Comparison of ENCODE assay signal across 29 cellular contexts in the genomic region with DNA sequence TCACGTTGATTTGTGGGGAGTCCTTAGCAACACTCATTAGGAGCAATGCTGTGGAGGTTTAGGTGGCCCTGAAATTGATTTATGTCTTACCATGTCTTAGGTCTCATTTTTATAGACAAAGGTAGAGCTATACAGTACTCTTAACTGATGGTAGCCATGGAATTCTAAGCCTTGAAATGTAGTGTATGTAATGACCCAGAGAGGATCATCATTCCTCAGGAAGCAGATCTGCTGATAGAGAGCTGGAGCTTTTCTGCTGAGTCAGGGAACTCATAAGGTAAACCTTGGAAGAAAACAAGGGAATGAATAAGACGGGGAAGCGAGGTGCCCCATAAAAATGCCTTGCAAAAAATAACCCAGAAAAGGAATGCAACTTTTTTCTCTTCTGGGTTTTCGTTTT. TPM values are rescaled to one million over a fixed set of nuclear protein-coding genes. Genes with fewer than 3 reads are reported as not detected.
DNase-seq lines count a peak whose midpoint lies in the region; ATAC-seq, FAIRE-seq and TF ChIP-seq lines count a peak whose summit lies in the region.
"Had no signal": no experiment of that assay in that cellular context is flagged by ENCODE, and none has a peak within 500 bp of the region (broad histone marks: within the 10 kb centered on the region; RNA-seq: fewer than 3 reads in every experiment).

No MANE protein-coding gene starts in this region.

- no TSS peak for BruUV-seq in K562 (replicated peaks; lab: Mats Ljungman, UMichigan)

- no peak overlapping the region for H3K56ac ChIP-seq in mesendoderm (ENCODE audit: low read length)

- H2BK120ac ChIP-seq in mesendoderm (ENCODE audit: low read depth, low read length) = no peak overlapping the region

- no peak overlapping the region for H3K18ac ChIP-seq in mesendoderm (ENCODE audit: low read length)

- CTCF ChIA-PET in A549 (lab: Yijun Ruan, JAX) (interaction anchor here (0.7 to 0.8 kb wide), 2 partner anchors 9 to 19 kb away, joined by 3 read pairs; no protein-coding TSS in a partner anchor), K562 (lab: Yijun Ruan, JAX; ENCODE audit: low intra/inter-chr PET ratio) (no interaction called here)

- H2AK5ac ChIP-seq in mesendoderm (ENCODE audit: low read length) = no peak overlapping the region

- H3K79me1 ChIP-seq in mesendoderm (ENCODE audit: low read length) = no peaks in the 10 kb centered on the region

- H3K4me3 Mint-ChIP-seq in GM23338 = no peak overlapping the region
- H3K4me3 Mint-ChIP-seq: CD8-positive, alpha-beta T cell; HFFc6 had no signal

- H3K4me3 ChIP-seq in A549 (no peak overlapping the region), GM23338 (no peak overlapping the region), K562 (no peak overlapping the region), mesendoderm (ENCODE audit: low read length) (no peak overlapping the region), pancreas (no peak overlapping the region)
- H3K4me3 ChIP-seq: HAP-1 had no signal

- H3K9me3 Mint-ChIP-seq in GM23338 = peaks cover 7% of the 10 kb centered on the region; the same call in 2 of the 3 replicates
- H3K9me3 Mint-ChIP-seq: CD8-positive, alpha-beta T cell; HFFc6 had no signal

- H3K23ac ChIP-seq in mesendoderm (ENCODE audit: low read length) = no peak overlapping the region

- ATAC-seq in A549 = no peak
- no peak for ATAC-seq in GM23338
- peak; percentile 80 for ATAC-seq in K562
- no peak for ATAC-seq in pancreas
- ATAC-seq: CD8-positive, alpha-beta T cell had no signal

- in situ Hi-C loops in K562 (cut with MboI) = no loop called here

- FAIRE-seq in A549 (lab: Jason Lieb, UNC) (no peak), K562 (lab: Jason Lieb, UNC) (peak; percentile 82), pancreas (lab: Jason Lieb, UNC) (no peak)
- FAIRE-seq: GM12892, GM19239 had no signal

- H3K4ac ChIP-seq in mesendoderm (ENCODE audit: low read depth, low read length) = no peak overlapping the region

- no peaks in the 10 kb centered on the region for H3K27me3 ChIP-seq in GM23338 (ENCODE audit: insufficient read depth)
- H3K27me3 ChIP-seq in K562 (ENCODE audit: control insufficient read depth in 2 of 2, insufficient read depth in 2 of 2, low read length in 2 of 2) = no peaks in the 10 kb centered on the region
- H3K27me3 ChIP-seq in mesendoderm (ENCODE audit: insufficient read depth, low read length, poor library complexity) = no peaks in the 10 kb centered on the region
- H3K27me3 ChIP-seq in pancreas = no peaks in the 10 kb centered on the region

- H3K79me2 ChIP-seq in GM23338 (replicated peaks; ENCODE audit: insufficient read depth) (no peaks in the 10 kb centered on the region), K562 (ENCODE audit: control insufficient read depth, insufficient read depth, low read length) (no peaks in the 10 kb centered on the region), mesendoderm (ENCODE audit: control insufficient read depth, insufficient read depth, low read length) (no peaks in the 10 kb centered on the region)

- no peaks in the 10 kb centered on the region for H3F3A ChIP-seq in GM23338 (replicated peaks; ENCODE audit: low read depth)

- H2AFZ ChIP-seq in GM23338 (peak overlapping the region; percentile 53), K562 (ENCODE audit: low read depth, low read length) (peak overlapping the region; percentile 86; the same call in 1 of the 2 replicates)

- TF ChIP-seq RAD21 in A549 (conservative IDR thresholded peaks at IDR 0.05 in 1 of 2, IDR thresholded peaks at IDR 0.05 in 1 of 2) (no peak), K562 (CRISPR knock-in tag; conservative IDR thresholded peaks at IDR 0.05 in 1 of 2, IDR thresholded peaks at IDR 0.05 in 1 of 2) (no peak)

- no peaks in the 10 kb centered on the region for H3K36me3 ChIP-seq in GM23338 (ENCODE audit: insufficient read depth)
- no peaks in the 10 kb centered on the region for H3K36me3 ChIP-seq in K562 (ENCODE audit: control insufficient read depth, insufficient read depth, low read length)
- H3K36me3 ChIP-seq in mesendoderm (ENCODE audit: control insufficient read depth, insufficient read depth, low read length) = no peaks in the 10 kb centered on the region
- no peaks in the 10 kb centered on the region for H3K36me3 ChIP-seq in pancreas
- H3K36me3 ChIP-seq: HAP-1 had no signal

- DNase-seq in A549 (ENCODE audit: low read depth in 1 of 2, low spot score in 1 of 2) (no peak), GM23338 (ENCODE audit: low spot score) (no peak), K562 (ENCODE audit: extremely low read depth in 1 of 4, low spot score in 3 of 4) (peak; percentile 38 to 71 (median 50)), mesendoderm (peak; percentile 62), cerebellum (ENCODE audit: low spot score) (no peak), pancreas (no peak), CD1c-positive myeloid dendritic cell (ENCODE audit: extremely low spot score) (no peak)
- DNase-seq: C1 segment of cervical spinal cord; Caco-2; CD8-positive, alpha-beta T cell; DMS 273 treated with DMSO at 0.1 percent for 48 hours; DMS79 treated with DMSO at 0.1 percent for 48 hours; GF-D8; HFFc6; NCI-H1048; NCI-H1417 treated with DMSO at 0.1 percent for 48 hours; NCI-H187; NCI-H2081 treated with DMSO at 0.1 percent for 48 hours; NCI-H2171; NCI-H345; NCI-H524; NCI-H774; Right ventricle myocardium superior; RPMI8226; T-helper 1 cell had no signal

- no peaks in the 10 kb centered on the region for H4K20me1 ChIP-seq in GM23338 (replicated peaks; ENCODE audit: insufficient read depth)
- no peaks in the 10 kb centered on the region for H4K20me1 ChIP-seq in K562 (replicated peaks; ENCODE audit: control insufficient read depth, insufficient read depth, low read length)

- no peak overlapping the region for H2BK15ac ChIP-seq in mesendoderm (replicated peaks; ENCODE audit: low read depth)

- TF ChIP-seq POLR2A in A549 (IDR thresholded peaks at IDR 0.05; ENCODE audit: low read length) = no peak
- TF ChIP-seq POLR2A in K562 (conservative IDR thresholded peaks at IDR 0.05) = no peak

- no peak overlapping the region for H3K27ac ChIP-seq in A549
- H3K27ac ChIP-seq in GM23338 (ENCODE audit: low read depth) = no peak overlapping the region
- peak overlapping the region; percentile 43 for H3K27ac ChIP-seq in K562 (ENCODE audit: extremely low read depth, low read depth, low read length)
- H3K27ac ChIP-seq in mesendoderm (ENCODE audit: low read depth, low read length) = no peak overlapping the region
- no peak overlapping the region for H3K27ac ChIP-seq in pancreas
- H3K27ac ChIP-seq: KMS-11 had no signal

- H3K27me3 Mint-ChIP-seq in GM23338 (ENCODE audit: insufficient read depth, low read depth, poor library complexity) = peaks cover 2% of the 10 kb centered on the region

- no peaks in the 10 kb centered on the region for H3K9me3 ChIP-seq in A549
- H3K9me3 ChIP-seq in K562 (replicated peaks; ENCODE audit: control insufficient read depth, insufficient read depth, low read depth, low read length) = 0 out of 2 replicates have a peak, but pooled peaks cover 2% of the 10 kb centered on the region
- H3K9me3 ChIP-seq in pancreas = no peaks in the 10 kb centered on the region
- H3K9me3 ChIP-seq: Caco-2, HAP-1 had no signal

- no peaks in the 10 kb centered on the region for H3K9me2 ChIP-seq in GM23338 (ENCODE audit: insufficient read depth)

- no peak overlapping the region for H4K8ac ChIP-seq in mesendoderm (ENCODE audit: low read depth, low read length)

- H3K4me2 ChIP-seq in A549 (no peak overlapping the region), GM23338 (no peak overlapping the region), K562 (ENCODE audit: insufficient read depth, low read length) (peak overlapping the region; percentile 31; the same call in 1 of the 2 replicates), mesendoderm (ENCODE audit: low read length) (no peak overlapping the region)
- H3K4me2 ChIP-seq: KMS-11 had no signal

- peaks cover 5% of the 10 kb centered on the region; the same call in 1 of the 3 replicates for H3K36me3 Mint-ChIP-seq in GM23338 (ENCODE audit: low read depth)
- H3K36me3 Mint-ChIP-seq: CD8-positive, alpha-beta T cell had no signal

- no peak overlapping the region for H3K27ac Mint-ChIP-seq in GM23338
- H3K27ac Mint-ChIP-seq: CD8-positive, alpha-beta T cell; HFFc6 had no signal

- no peak for TF ChIP-seq CTCF in A549 (IDR thresholded peaks at IDR 0.05)
- TF ChIP-seq CTCF in GM23338 (conservative IDR thresholded peaks at IDR 0.05; ENCODE audit: low read depth in 2 of 2) = no peak
- no peak for TF ChIP-seq CTCF in K562 (IDR thresholded peaks at IDR 0.05 in 2 of 3, conservative IDR thresholded peaks at IDR 0.05 in 1 of 3; ENCODE audit: insufficient read depth in 2 of 3, low read depth in 1 of 3, low read length in 3 of 3)
- TF ChIP-seq CTCF in pancreas (IDR thresholded peaks at IDR 0.05) = no peak

- no peak overlapping the region for H2BK5ac ChIP-seq in mesendoderm (ENCODE audit: low read length)

- intact Hi-C loops in K562 (cut with micrococcal nuclease) (no loop called here), pancreas (cut with DNase I) (no loop called here)

- WGBS in A549 (ENCODE audit: missing lambda C conversion rate) = 56% methylated on average over 4 of the region's 4 CpGs
- 17% methylated on average over 4 of the region's 4 CpGs for WGBS in K562 (ENCODE audit: insufficient coverage, low coverage, missing lambda C conversion rate)
- WGBS in mesendoderm (ENCODE audit: extremely low coverage, insufficient coverage, low lambda C conversion rate) = no CpG with 5 or more reads among the region's 4 CpGs
- 48 to 59% methylated on average over 4 of the region's 4 CpGs for WGBS in pancreas, 2 donors

- POLR2A ChIA-PET in A549 (lab: Yijun Ruan, JAX) (no interaction called here), K562 (lab: Yijun Ruan, JAX) (interaction anchor here (2.2 kb wide), 1 partner anchor 13 kb away, joined by 6 read pairs; no protein-coding TSS in a partner anchor)

- no peaks in the 10 kb centered on the region for H3K4me1 ChIP-seq in A549
- no peaks in the 10 kb centered on the region for H3K4me1 ChIP-seq in GM23338 (ENCODE audit: insufficient read depth)
- H3K4me1 ChIP-seq in K562 (replicated peaks in 1 of 2; ENCODE audit: control insufficient read depth in 2 of 2, insufficient read depth in 2 of 2, low read length in 2 of 2) = peaks cover 4 to 23% of the 10 kb centered on the region in 2 experiments
- H3K4me1 ChIP-seq in mesendoderm (ENCODE audit: control insufficient read depth, low read depth, low read length) = no peaks in the 10 kb centered on the region
- no peaks in the 10 kb centered on the region for H3K4me1 ChIP-seq in pancreas

- H3K9me1 ChIP-seq in K562 (ENCODE audit: control insufficient read depth, insufficient read depth, low read length) = no peaks in the 10 kb centered on the region

- peaks cover 5% of the 10 kb centered on the region; the same call in 2 of the 3 replicates for H3K4me1 Mint-ChIP-seq in GM23338

- H4K5ac ChIP-seq in mesendoderm (ENCODE audit: low read length) = no peak overlapping the region

- no peak overlapping the region for H3K9ac ChIP-seq in K562 (ENCODE audit: insufficient read depth in 1 of 2, low read depth in 2 of 2, low read length in 2 of 2)
- H3K9ac ChIP-seq in mesendoderm (ENCODE audit: low read length) = no peak overlapping the region
- H3K9ac ChIP-seq: KMS-11 had no signal

- TF ChIP-seq EP300 in A549 (IDR thresholded peaks at IDR 0.05) = no peak
- peak; percentile 48; the same call in 1 of the 2 replicates for TF ChIP-seq EP300 in K562 (IDR thresholded peaks at IDR 0.05; ENCODE audit: low read length)

RNA-seq across cellular contexts. Expression of a gene that starts 34.0 kb away (rescaled TPM):
- polyA plus RNA-seq in A549 (2011; rRNA removed) (19.0 and 19.8 TPM in 2 replicates), A549 (2017; fragmentation: RNase III; extraction: RNeasy Plus Mini Kit Qiagen cat#74134 plus additional on column Dnase treatment) (18.9 to 22.0 TPM (median 21.5 TPM) in 3 replicates), GM23338 (2016; fragmentation: Nextera tagmentation; extraction: Ambion mirVana) (30.0 and 33.6 TPM in 2 replicates), K562 (2011; rRNA removed) (29.1 and 38.0 TPM in 2 replicates), K562 (2014; fragmentation: Illumina TruSeq; extraction: Trizol) (69.9 and 88.1 TPM in 2 replicates), K562 (2014; fragmentation: Nextera tagmentation; extraction: Ambion mirVana) (10 to 100 TPM; 17.6 to 21.5 TPM), K562 (2014; rRNA removed) (44.0 and 50.5 TPM in 2 replicates), pancreas (10 to 100 TPM in 1 of 2 donors, 1 to 10 TPM in 1; 7.4 to 15.3 TPM)
- polyA plus RNA-seq in A549 (2012; cell fraction: cytosol; rRNA removed) = 7.7 and 9.6 TPM in 2 replicates
- polyA plus RNA-seq in A549 (2012; cell fraction: nucleus; rRNA removed) = 4.1 and 5.6 TPM in 2 replicates
- 4.3 and 4.8 TPM in 2 replicates for polyA minus RNA-seq in A549 (2011; rRNA and poly(A)+ RNA removed)
- 58.3 and 62.8 TPM in 2 replicates for total RNA-seq in GM23338 (2014; rRNA removed; shearing (Covaris generic))
- 12.2 and 32.8 TPM in 2 replicates for total RNA-seq in K562 (2011; cell fraction: chromatin; rRNA removed; ENCODE audit: low replicate concordance)
- total RNA-seq in K562 (2011; cell fraction: nucleolus; rRNA removed) = 8.3 and 8.5 TPM in 2 replicates
- total RNA-seq in K562 (2011; cell fraction: nucleoplasm; rRNA removed) = 10.7 and 18.6 TPM in 2 replicates
- total RNA-seq in K562 (2014; rRNA removed) (56.0 and 57.2 TPM in 2 replicates), K562 (2014; rRNA removed; fragmentation: Illumina TruSeq; extraction: Trizol) (75.8 and 83.1 TPM in 2 replicates), K562 (2015; rRNA removed; fragmentation: Illumina TruSeq; extraction: Trizol) (68.7 and 73.1 TPM in 2 replicates), K562 (2021) (53.7 and 55.7 TPM in 2 replicates), cerebellum (51.8 TPM), pancreas (10 to 100 TPM in 5 of 6 donors, 1 to 10 TPM in 1; 9.9 to 18.2 (median 13.2) TPM)
- polyA plus RNA-seq in K562 (2011; cell fraction: cytosol; rRNA removed) = 14.3 and 14.5 TPM in 2 replicates
- polyA plus RNA-seq in K562 (2011; cell fraction: nucleus; rRNA removed) = 9.7 and 13.8 TPM in 2 replicates
- 32.0 and 33.3 TPM in 2 replicates for polyA plus RNA-seq in K562 (2012)
- 40.3 and 50.0 TPM in 2 replicates for polyA minus RNA-seq in K562 (2011; rRNA and poly(A)+ RNA removed)
- polyA minus RNA-seq in K562 (2011; cell fraction: cytosol; rRNA and poly(A)+ RNA removed) = 11.7 and 13.1 TPM in 2 replicates
- polyA minus RNA-seq in K562 (2011; cell fraction: nucleus; rRNA and poly(A)+ RNA removed) = 5.8 and 10.4 TPM in 2 replicates
- polyA plus RNA-seq in mesendoderm (2013, experiment 1 of 2) = 39.6 TPM
- polyA plus RNA-seq in mesendoderm (2013, experiment 2 of 2) = 39.0 TPM

RNA-seq across cellular contexts. Expression of a gene that starts 37.9 kb away (rescaled TPM):
- 2.8 and 3.3 TPM in 2 replicates for polyA plus RNA-seq in A549 (2011; rRNA removed)
- 0.91 and 0.94 TPM in 2 replicates for polyA plus RNA-seq in A549 (2012; cell fraction: cytosol; rRNA removed)
- 1.8 and 1.9 TPM in 2 replicates for polyA plus RNA-seq in A549 (2012; cell fraction: nucleus; rRNA removed)
- 1.3 to 1.7 TPM (median 1.4 TPM) in 3 replicates for polyA plus RNA-seq in A549 (2017; fragmentation: RNase III; extraction: RNeasy Plus Mini Kit Qiagen cat#74134 plus additional on column Dnase treatment)
- polyA minus RNA-seq in A549 (2011; rRNA and poly(A)+ RNA removed) = 1.7 and 2.4 TPM in 2 replicates
- 0.58 and 1.3 TPM in 2 replicates for total RNA-seq in GM23338 (2014; rRNA removed; shearing (Covaris generic))
- polyA plus RNA-seq in GM23338 (2016; fragmentation: Nextera tagmentation; extraction: Ambion mirVana) = 3.3 and 3.8 TPM in 2 replicates
- 42.1 and 87.2 TPM in 2 replicates for total RNA-seq in K562 (2011; cell fraction: chromatin; rRNA removed; ENCODE audit: low replicate concordance)
- total RNA-seq in K562 (2011; cell fraction: nucleolus; rRNA removed) = 16.3 and 21.2 TPM in 2 replicates
- total RNA-seq in K562 (2011; cell fraction: nucleoplasm; rRNA removed) = 33.8 and 60.6 TPM in 2 replicates
- 8.7 and 12.3 TPM in 2 replicates for total RNA-seq in K562 (2014; rRNA removed)
- 15.3 and 16.5 TPM in 2 replicates for total RNA-seq in K562 (2014; rRNA removed; fragmentation: Illumina TruSeq; extraction: Trizol)
- total RNA-seq in K562 (2015; rRNA removed; fragmentation: Illumina TruSeq; extraction: Trizol) = 13.7 and 13.8 TPM in 2 replicates
- total RNA-seq in K562 (2021) = 9.9 and 14.3 TPM in 2 replicates
- polyA plus RNA-seq in K562 (2011; rRNA removed) = 18.6 and 21.1 TPM in 2 replicates
- 5.8 and 7.4 TPM in 2 replicates for polyA plus RNA-seq in K562 (2011; cell fraction: cytosol; rRNA removed)
- polyA plus RNA-seq in K562 (2011; cell fraction: nucleus; rRNA removed) = 48.8 and 65.5 TPM in 2 replicates
- polyA plus RNA-seq in K562 (2012) = 11.9 and 19.9 TPM in 2 replicates
- 17.6 and 20.4 TPM in 2 replicates for polyA plus RNA-seq in K562 (2014; fragmentation: Illumina TruSeq; extraction: Trizol)
- polyA plus RNA-seq in K562 (2014; fragmentation: Nextera tagmentation; extraction: Ambion mirVana) = 1 to 10 TPM; 7.0 to 7.8 TPM
- polyA plus RNA-seq in K562 (2014; rRNA removed) = 13.0 and 19.8 TPM in 2 replicates
- 27.8 and 30.2 TPM in 2 replicates for polyA minus RNA-seq in K562 (2011; rRNA and poly(A)+ RNA removed)
- 1.8 and 3.6 TPM in 2 replicates for polyA minus RNA-seq in K562 (2011; cell fraction: cytosol; rRNA and poly(A)+ RNA removed)
- 26.3 and 37.4 TPM in 2 replicates for polyA minus RNA-seq in K562 (2011; cell fraction: nucleus; rRNA and poly(A)+ RNA removed)
- 1.8 TPM for polyA plus RNA-seq in mesendoderm (2013, experiment 1 of 2)
- polyA plus RNA-seq in mesendoderm (2013, experiment 2 of 2) = 1.5 TPM
- total RNA-seq in cerebellum = 4.9 TPM
- total RNA-seq in pancreas = 1 to 10 TPM; 1.4 to 3.2 (median 3.0) TPM
- polyA plus RNA-seq in pancreas = 1 to 10 TPM; 4.3 to 7.8 TPM

RNA-seq across cellular contexts. Expression of a gene that starts 58.7 kb away (rescaled TPM):
- polyA plus RNA-seq in A549 (2011; rRNA removed) = 36.7 and 51.2 TPM in 2 replicates
- polyA plus RNA-seq in A549 (2012; cell fraction: cytosol; rRNA removed) = 6.6 and 7.4 TPM in 2 replicates
- polyA plus RNA-seq in A549 (2012; cell fraction: nucleus; rRNA removed) = 4.7 and 7.1 TPM in 2 replicates
- polyA plus RNA-seq in A549 (2017; fragmentation: RNase III; extraction: RNeasy Plus Mini Kit Qiagen cat#74134 plus additional on column Dnase treatment) = 21.9 to 23.6 TPM (median 22.1 TPM) in 3 replicates
- polyA minus RNA-seq in A549 (2011; rRNA and poly(A)+ RNA removed) = 16.6 and 18.9 TPM in 2 replicates
- 31.4 and 36.2 TPM in 2 replicates for total RNA-seq in GM23338 (2014; rRNA removed; shearing (Covaris generic))
- polyA plus RNA-seq in GM23338 (2016; fragmentation: Nextera tagmentation; extraction: Ambion mirVana) = 12.6 and 16.1 TPM in 2 replicates
- total RNA-seq in K562 (2011; cell fraction: chromatin; rRNA removed; ENCODE audit: low replicate concordance) = 49.8 and 238 TPM in 2 replicates
- total RNA-seq in K562 (2011; cell fraction: nucleolus; rRNA removed) = 12.2 and 24.7 TPM in 2 replicates
- total RNA-seq in K562 (2011; cell fraction: nucleoplasm; rRNA removed) = 43.9 and 52.3 TPM in 2 replicates
- 16.5 and 24.9 TPM in 2 replicates for total RNA-seq in K562 (2014; rRNA removed)
- total RNA-seq in K562 (2014; rRNA removed; fragmentation: Illumina TruSeq; extraction: Trizol) = 28.2 and 33.7 TPM in 2 replicates
- total RNA-seq in K562 (2015; rRNA removed; fragmentation: Illumina TruSeq; extraction: Trizol) = 20.0 and 22.4 TPM in 2 replicates
- 36.1 and 36.7 TPM in 2 replicates for total RNA-seq in K562 (2021)
- polyA plus RNA-seq in K562 (2011; rRNA removed) = 34.1 and 42.7 TPM in 2 replicates
- 6.0 and 10.7 TPM in 2 replicates for polyA plus RNA-seq in K562 (2011; cell fraction: cytosol; rRNA removed)
- polyA plus RNA-seq in K562 (2011; cell fraction: nucleus; rRNA removed) = 29.1 and 47.6 TPM in 2 replicates
- polyA plus RNA-seq in K562 (2012) = 13.2 and 15.2 TPM in 2 replicates
- 19.4 and 22.6 TPM in 2 replicates for polyA plus RNA-seq in K562 (2014; fragmentation: Illumina TruSeq; extraction: Trizol)
- 10 to 100 TPM; 10.5 to 18.8 TPM for polyA plus RNA-seq in K562 (2014; fragmentation: Nextera tagmentation; extraction: Ambion mirVana)
- 21.7 and 22.9 TPM in 2 replicates for polyA plus RNA-seq in K562 (2014; rRNA removed)
- 62.5 and 73.6 TPM in 2 replicates for polyA minus RNA-seq in K562 (2011; rRNA and poly(A)+ RNA removed)
- polyA minus RNA-seq in K562 (2011; cell fraction: cytosol; rRNA and poly(A)+ RNA removed) = 10.4 and 13.8 TPM in 2 replicates
- polyA minus RNA-seq in K562 (2011; cell fraction: nucleus; rRNA and poly(A)+ RNA removed) = 31.2 and 57.1 TPM in 2 replicates
- polyA plus RNA-seq in mesendoderm (2013, experiment 1 of 2) = 10.8 TPM
- 11.2 TPM for polyA plus RNA-seq in mesendoderm (2013, experiment 2 of 2)
- total RNA-seq in cerebellum = 95.7 TPM
- total RNA-seq in pancreas = 10 to 100 TPM; 29.5 to 44.4 (median 35.2) TPM
- 10 to 100 TPM; 12.6 to 24.5 TPM for polyA plus RNA-seq in pancreas

Comparison
In these comparisons a context has a peak if more than half of its experiments do, and no peak if none do; other contexts are left out.
1. DNase-seq: peak in K562 (4 of 4) and mesendoderm (single experiment); none in A549 (0 of 2), GM23338 (single experiment), cerebellum (single experiment), pancreas (0 of 6) and CD1c-positive myeloid dendritic cell (single experiment).